1 cellular context compared by ENCODE assay signal in genomic region chr2:237473474-237474453, GRCh38.
TF ChIP-seq lines count a peak whose summit lies in the region.

No MANE protein-coding gene starts in this region.

TF ChIP-seq in HCT116, 20 proteins besides CTCF, POLR2A, EP300 and RAD21 (continued from another document):
- TF ChIP-seq ZNF274 (IDR thresholded peaks at IDR 0.05; ENCODE audit: low read depth, low read length): no peak
- TF ChIP-seq TCF7L2 (IDR thresholded peaks at IDR 0.05; ENCODE audit: borderline replicate concordance, extremely low read depth, insufficient read depth, insufficient read length): no peak
- TF ChIP-seq, protein P1, sequence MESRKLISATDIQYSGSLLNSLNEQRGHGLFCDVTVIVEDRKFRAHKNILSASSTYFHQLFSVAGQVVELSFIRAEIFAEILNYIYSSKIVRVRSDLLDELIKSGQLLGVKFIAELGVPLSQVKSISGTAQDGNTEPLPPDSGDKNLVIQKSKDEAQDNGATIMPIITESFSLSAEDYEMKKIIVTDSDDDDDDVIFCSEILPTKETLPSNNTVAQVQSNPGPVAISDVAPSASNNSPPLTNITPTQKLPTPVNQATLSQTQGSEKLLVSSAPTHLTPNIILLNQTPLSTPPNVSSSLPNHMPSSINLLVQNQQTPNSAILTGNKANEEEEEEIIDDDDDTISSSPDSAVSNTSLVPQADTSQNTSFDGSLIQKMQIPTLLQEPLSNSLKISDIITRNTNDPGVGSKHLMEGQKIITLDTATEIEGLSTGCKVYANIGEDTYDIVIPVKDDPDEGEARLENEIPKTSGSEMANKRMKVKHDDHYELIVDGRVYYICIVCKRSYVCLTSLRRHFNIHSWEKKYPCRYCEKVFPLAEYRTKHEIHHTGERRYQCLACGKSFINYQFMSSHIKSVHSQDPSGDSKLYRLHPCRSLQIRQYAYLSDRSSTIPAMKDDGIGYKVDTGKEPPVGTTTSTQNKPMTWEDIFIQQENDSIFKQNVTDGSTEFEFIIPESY (IDR thresholded peaks at IDR 0.05; ENCODE audit: extremely low read depth, insufficient replicate concordance, low read length): no peak
- no peak for TF ChIP-seq SIN3A (IDR thresholded peaks at IDR 0.05; ENCODE audit: low read depth)
- TF ChIP-seq SP1 (IDR thresholded peaks at IDR 0.05; ENCODE audit: low read depth): no peak
- TF ChIP-seq EGR1 (IDR thresholded peaks at IDR 0.05; ENCODE audit: low read depth): no peak
- TF ChIP-seq EZH2phosphoT487 (IDR thresholded peaks at IDR 0.05; ENCODE audit: borderline replicate concordance): no peak
- no peak for TF ChIP-seq ELF1 (IDR thresholded peaks at IDR 0.05; ENCODE audit: borderline replicate concordance, low read depth)
